ENCODE assay signal across 8 cellular contexts in the genomic region with DNA sequence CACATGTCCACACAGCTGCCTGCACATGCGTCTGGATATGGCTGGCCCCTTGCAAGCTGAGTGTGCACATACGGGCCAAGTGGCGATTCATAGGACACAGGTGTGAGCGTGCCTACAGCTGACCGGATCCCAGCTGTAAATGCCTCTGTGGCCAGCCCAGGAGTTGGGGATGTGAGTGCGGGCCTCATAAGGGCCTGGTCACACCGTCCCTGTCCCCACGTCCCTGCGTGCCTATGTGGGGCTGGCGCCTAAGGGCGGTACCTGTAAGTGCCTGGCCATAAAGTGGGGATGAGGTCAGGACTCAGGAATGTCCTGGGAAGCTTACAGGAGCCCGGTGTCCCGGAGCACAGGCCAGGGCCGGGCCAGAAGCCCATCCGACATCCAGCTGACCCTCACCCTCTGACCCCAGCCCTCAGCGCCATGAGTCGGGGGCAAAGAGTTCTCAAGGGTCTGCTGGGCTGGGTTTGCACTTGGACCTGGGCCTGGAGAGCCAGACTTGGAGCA. TPM values are rescaled to one million over a fixed set of nuclear protein-coding genes. Genes with fewer than 3 reads are reported as not detected.
DNase-seq lines count a peak whose midpoint lies in the region; ATAC-seq lines count a peak whose summit lies in the region.

No MANE protein-coding gene starts in this region.

- H3K4me3 Mint-ChIP-seq in stimulated activated naive B cell treated with anti-CD40 and anti-IgM and Interleukin-4, amounts not matched to agents 10 μg/mL and 1 μg/mL and 100 μg/mL, for 72 hours = peak overlapping the region; percentile 64 to 91

- H3K27ac Mint-ChIP-seq in activated naive CD4-positive, alpha-beta T cell treated with anti-CD3 and anti-CD28 coated beads, Interleukin-2, amount 50 U/mL, for 72 hours = no peak overlapping the region
- H3K27ac Mint-ChIP-seq in stimulated activated naive B cell treated with anti-CD40 and anti-IgM and Interleukin-4, amounts not matched to agents 10 μg/mL and 1 μg/mL and 100 μg/mL, for 72 hours = peak overlapping the region; percentile 75

- no peaks in the 10 kb centered on the region for H3K27me3 Mint-ChIP-seq in stimulated activated naive B cell treated with anti-CD40 and anti-IgM and Interleukin-4, amounts not matched to agents 10 μg/mL and 1 μg/mL and 100 μg/mL, for 72 hours

- H3K36me3 Mint-ChIP-seq in activated naive CD4-positive, alpha-beta T cell treated with anti-CD3 and anti-CD28 coated beads, Interleukin-2, amount 50 U/mL, for 72 hours = peaks cover 13% of the 10 kb centered on the region in 2 donors
- H3K36me3 Mint-ChIP-seq in stimulated activated naive B cell treated with anti-CD40 and anti-IgM and Interleukin-4, amounts not matched to agents 10 μg/mL and 1 μg/mL and 100 μg/mL, for 72 hours = peaks cover 31 to 36% of the 10 kb centered on the region in 2 donors

- ATAC-seq in activated naive CD4-positive, alpha-beta T cell treated with anti-CD3 and anti-CD28 coated beads, Interleukin-2, amount 50 U/mL, for 72 hours = no peak
- no peak for ATAC-seq in stimulated activated naive B cell treated with anti-CD40 and anti-IgM and Interleukin-4, amounts not matched to agents 10 μg/mL and 1 μg/mL and 100 μg/mL, for 72 hours (replicated peaks)

- H3K4me1 Mint-ChIP-seq in stimulated activated naive B cell treated with anti-CD40 and anti-IgM and Interleukin-4, amounts not matched to agents 10 μg/mL and 1 μg/mL and 100 μg/mL, for 72 hours = peaks cover 33 to 50% of the 10 kb centered on the region in 2 donors

- DNase-seq in activated naive CD4-positive, alpha-beta T cell treated with Interleukin-2 at 50 U/mL for 16 hours = peak; percentile 6
- no peak for DNase-seq in activated naive CD4-positive, alpha-beta T cell treated with anti-CD3 and anti-CD28 coated beads, Interleukin-2, amount 50 U/mL, for 72 hours (ENCODE audit: low spot score in 2 of 2)
- DNase-seq in SW 1271 (lab: John Stamatoyannopoulos, UW) = peak; percentile 33 to 67
- peak; percentile 27 for DNase-seq in iPS-NIHi7 (ENCODE audit: extremely low spot score)
- no peak for DNase-seq in stimulated activated naive B cell treated with anti-CD40 and anti-IgM and Interleukin-4, amounts not matched to agents 10 μg/mL and 1 μg/mL and 100 μg/mL, for 72 hours
- no peak for DNase-seq in cerebellar nuclear complex (lab: John Stamatoyannopoulos, UW)
- DNase-seq in GF-D8 (lab: John Stamatoyannopoulos, UW) = no peak
- DNase-seq in NCI-H1436 treated with DMSO at 0.1 percent for 48 hours (lab: John Stamatoyannopoulos, UW) = no peak

- no peaks in the 10 kb centered on the region for H3K9me3 Mint-ChIP-seq in activated naive CD4-positive, alpha-beta T cell treated with anti-CD3 and anti-CD28 coated beads, Interleukin-2, amount 50 U/mL, for 72 hours
- H3K9me3 Mint-ChIP-seq in stimulated activated naive B cell treated with anti-CD40 and anti-IgM and Interleukin-4, amounts not matched to agents 10 μg/mL and 1 μg/mL and 100 μg/mL, for 72 hours = peaks cover 0 to 6% of the 10 kb centered on the region in 2 donors

RNA-seq across cellular contexts. Expression of a gene that starts 1.3 kb away (rescaled TPM):
- total RNA-seq in activated naive CD4-positive, alpha-beta T cell treated with anti-CD3 and anti-CD28 coated beads, Interleukin-2, amount 50 U/mL, for 72 hours = 100 to 1,000 TPM; 171 to 174 TPM

RNA-seq across cellular contexts. Expression of a gene that starts 25.8 kb away (rescaled TPM):
- total RNA-seq in activated naive CD4-positive, alpha-beta T cell treated with anti-CD3 and anti-CD28 coated beads, Interleukin-2, amount 50 U/mL, for 72 hours = 100 to 1,000 TPM in 1 of 2 donors, 10 to 100 TPM in 1; 17.8 to 105 TPM

RNA-seq across cellular contexts. Expression of a gene that starts 29.5 kb away (rescaled TPM):
- 100 to 1,000 TPM; 248 to 259 TPM for total RNA-seq in activated naive CD4-positive, alpha-beta T cell treated with anti-CD3 and anti-CD28 coated beads, Interleukin-2, amount 50 U/mL, for 72 hours

RNA-seq across cellular contexts. Expression of a gene that starts 38.1 kb away (rescaled TPM):
- 100 to 1,000 TPM; 154 to 316 TPM for total RNA-seq in activated naive CD4-positive, alpha-beta T cell treated with anti-CD3 and anti-CD28 coated beads, Interleukin-2, amount 50 U/mL, for 72 hours

RNA-seq across cellular contexts. Expression of a gene that starts 39.2 kb away (rescaled TPM):
- 100 to 1,000 TPM; 187 to 254 TPM for total RNA-seq in activated naive CD4-positive, alpha-beta T cell treated with anti-CD3 and anti-CD28 coated beads, Interleukin-2, amount 50 U/mL, for 72 hours

Comparison
In these comparisons a context has a peak if more than half of its experiments do, and no peak if none do; other contexts are left out.
1. DNase-seq: peak in activated naive CD4-positive, alpha-beta T cell treated with Interleukin-2 at 50 U/mL for 16 hours (single experiment), SW 1271 (2 of 2) and iPS-NIHi7 (single experiment); none in activated naive CD4-positive, alpha-beta T cell treated with anti-CD3 and anti-CD28 coated beads, Interleukin-2, amount 50 U/mL, for 72 hours (0 of 2), stimulated activated naive B cell treated with anti-CD40 and anti-IgM and Interleukin-4, amounts not matched to agents 10 μg/mL and 1 μg/mL and 100 μg/mL, for 72 hours (single experiment), cerebellar nuclear complex (0 of 2), GF-D8 (single experiment) and NCI-H1436 treated with DMSO at 0.1 percent for 48 hours (single experiment).